Comparison of ENCODE assay signal across 8 cellular contexts in genomic region chr20:17531537-17532025, GRCh38. TPM values are rescaled to one million over a fixed set of nuclear protein-coding genes. Genes with fewer than 3 reads are reported as not detected.
DNase-seq lines count a peak whose midpoint lies in the region; ATAC-seq and TF ChIP-seq lines count a peak whose summit lies in the region.

No MANE protein-coding gene starts in this region.

- peak overlapping the region; percentile 83 to 95 (median 88) for H3K4me3 Mint-ChIP-seq in CD8-positive, alpha-beta memory T cell
- peak overlapping the region; percentile 86 for H3K4me3 Mint-ChIP-seq in neural progenitor cell

- peak overlapping the region; percentile 47 for H3K4me3 ChIP-seq in CD8-positive, alpha-beta memory T cell (ENCODE audit: low read length)
- peak overlapping the region; percentile 49 for H3K4me3 ChIP-seq in MM.1S (ENCODE audit: low read length)
- peak overlapping the region; percentile 62 to 69 for H3K4me3 ChIP-seq in duodenal mucosa (ENCODE audit: low read depth in 1 of 2, low read length in 2 of 2)
- H3K4me3 ChIP-seq in neural progenitor cell, result peak overlapping the region; percentile 15

- peak overlapping the region; percentile 21; the same call in 1 of the 2 replicates for H3K9ac ChIP-seq in MM.1S (ENCODE audit: low read length)
- peak overlapping the region; percentile 22 to 51 for H3K9ac ChIP-seq in duodenal mucosa (ENCODE audit: low read depth in 1 of 2, low read length in 2 of 2)
- no peak overlapping the region for H3K9ac ChIP-seq in neural progenitor cell

- peaks cover 4% of the 10 kb centered on the region for H3K4me1 ChIP-seq in CD8-positive, alpha-beta memory T cell (ENCODE audit: insufficient read depth, low read length)
- H3K4me1 ChIP-seq in MM.1S (ENCODE audit: low read length) (no peaks in the 10 kb centered on the region), duodenal mucosa (ENCODE audit: control insufficient read depth in 1 of 2, insufficient read depth in 2 of 2, low read length in 2 of 2) (peaks cover 6 to 11% of the 10 kb centered on the region in 2 donors), neural progenitor cell (peaks cover 10% of the 10 kb centered on the region)

- no peaks in the 10 kb centered on the region for H3K9me2 ChIP-seq in MM.1S (replicated peaks; ENCODE audit: insufficient read depth, low read length)

- H2AFZ ChIP-seq in MM.1S (ENCODE audit: low read length) (peak overlapping the region; percentile 69), neural progenitor cell (replicated peaks) (no peak overlapping the region)

- H3K27ac ChIP-seq in CD8-positive, alpha-beta memory T cell (ENCODE audit: low read depth, low read length), result peak overlapping the region; percentile 38
- H3K27ac ChIP-seq in MM.1S (ENCODE audit: low read length) (no peak overlapping the region), duodenal mucosa (ENCODE audit: low read depth, low read length) (no peak overlapping the region), neural progenitor cell (no peak overlapping the region)

- no peaks in the 10 kb centered on the region for H3K27me3 ChIP-seq in CD8-positive, alpha-beta memory T cell (ENCODE audit: insufficient read depth, low read length, poor library complexity, severe bottlenecking)
- H3K27me3 ChIP-seq in MM.1S (replicated peaks; ENCODE audit: insufficient read depth, low read length) (peaks cover 4% of the 10 kb centered on the region; the same call in 1 of the 2 replicates), duodenal mucosa (ENCODE audit: control insufficient read depth in 1 of 2, insufficient read depth in 2 of 2, low read length in 2 of 2) (peaks cover 0 to 3% of the 10 kb centered on the region in 2 donors), neural progenitor cell (peaks cover 98% of the 10 kb centered on the region)

- no peaks in the 10 kb centered on the region for H3K9me3 ChIP-seq in CD8-positive, alpha-beta memory T cell (ENCODE audit: low read length)
- H3K9me3 ChIP-seq in MM.1S (replicated peaks; ENCODE audit: insufficient read depth, low read length) (no peaks in the 10 kb centered on the region), duodenal mucosa (ENCODE audit: control insufficient read depth in 1 of 2, low read length in 2 of 2) (no peaks in the 10 kb centered on the region), neural progenitor cell (ENCODE audit: low read depth) (no peaks in the 10 kb centered on the region)

- H3K4me2 ChIP-seq in MM.1S (ENCODE audit: low read depth, low read length) (peak overlapping the region; percentile 66; the same call in 1 of the 2 replicates), neural progenitor cell (peak overlapping the region; percentile 48)

- H3K36me3 Mint-ChIP-seq in CD8-positive, alpha-beta memory T cell, result no peaks in the 10 kb centered on the region
- H3K36me3 Mint-ChIP-seq in neural progenitor cell, result no peaks in the 10 kb centered on the region

- no peak for ATAC-seq in GM21825 (IDR thresholded peaks at IDR 0.05; ENCODE audit: unreplicated experiment)
- ATAC-seq in HG03439 (IDR thresholded peaks at IDR 0.05; ENCODE audit: unreplicated experiment), result no peak

- no peaks in the 10 kb centered on the region for H3F3A ChIP-seq in MM.1S (ENCODE audit: insufficient read depth, low read length)
- peaks cover 25% of the 10 kb centered on the region for H3F3A ChIP-seq in neural progenitor cell (ENCODE audit: low read depth)

- no peaks in the 10 kb centered on the region for H4K20me1 ChIP-seq in MM.1S (ENCODE audit: insufficient read depth, low read length)
- H4K20me1 ChIP-seq in neural progenitor cell (ENCODE audit: low read depth), result peaks cover 46% of the 10 kb centered on the region

- POLR2A ChIA-PET in CD8-positive, alpha-beta memory T cell (lab: Charles Lee), result interaction anchor here (0.7 to 1.5 kb wide), 3 partner anchors 39 to 976 kb away, joined by 3 to 6 read pairs (median 4); partner anchors contain the start of genes RRBP1 and SEC23B

- H3K27ac Mint-ChIP-seq in CD8-positive, alpha-beta memory T cell, result peak overlapping the region in 5 of 8 donors; percentile 78 to 87 (median 81)
- H3K27ac Mint-ChIP-seq in neural progenitor cell, result peak overlapping the region; percentile 90

- no peaks in the 10 kb centered on the region for H3K79me2 ChIP-seq in MM.1S (ENCODE audit: low read length)
- no peaks in the 10 kb centered on the region for H3K79me2 ChIP-seq in neural progenitor cell (ENCODE audit: low read depth)

- no peaks in the 10 kb centered on the region for H3K9me3 Mint-ChIP-seq in CD8-positive, alpha-beta memory T cell
- peaks cover 4% of the 10 kb centered on the region for H3K9me3 Mint-ChIP-seq in neural progenitor cell

- no peak for DNase-seq in CD8-positive, alpha-beta memory T cell
- DNase-seq in MM.1S (no peak), neural progenitor cell (ENCODE audit: low spot score) (no peak), NCI-H2196 treated with DMSO at 0.1 percent for 48 hours (lab: John Stamatoyannopoulos, UW; ENCODE audit: unreplicated experiment) (no peak), foreskin melanocyte (no peak)

- H3K36me3 ChIP-seq in CD8-positive, alpha-beta memory T cell (ENCODE audit: insufficient read depth, low read length), result no peaks in the 10 kb centered on the region
- H3K36me3 ChIP-seq in MM.1S (replicated peaks; ENCODE audit: insufficient read depth, low read length), result no peaks in the 10 kb centered on the region
- H3K36me3 ChIP-seq in duodenal mucosa (ENCODE audit: control insufficient read depth in 1 of 2, insufficient read depth in 2 of 2, low read length in 2 of 2), result no peaks in the 10 kb centered on the region
- no peaks in the 10 kb centered on the region for H3K36me3 ChIP-seq in neural progenitor cell

- TF ChIP-seq CTCF in MM.1S (IDR thresholded peaks at IDR 0.05; ENCODE audit: low read length), result no peak
- TF ChIP-seq CTCF in neural progenitor cell (IDR thresholded peaks at IDR 0.05), result no peak

- CTCF ChIA-PET in CD8-positive, alpha-beta memory T cell (lab: Charles Lee), result interaction anchor here (0.7 to 1.2 kb wide), 3 partner anchors 27 to 84 kb away, joined by 3 to 6 read pairs (median 3); no protein-coding TSS in a partner anchor

- peaks cover 11 to 21% (median 18%) of the 10 kb centered on the region in 3 donors for H3K4me1 Mint-ChIP-seq in CD8-positive, alpha-beta memory T cell
- peaks cover 18% of the 10 kb centered on the region for H3K4me1 Mint-ChIP-seq in neural progenitor cell

- peaks cover 5 to 10% of the 10 kb centered on the region in 2 donors for H3K27me3 Mint-ChIP-seq in CD8-positive, alpha-beta memory T cell
- H3K27me3 Mint-ChIP-seq in neural progenitor cell (ENCODE audit: insufficient read depth, low read depth), result peaks cover 54% of the 10 kb centered on the region

RNA-seq across cellular contexts. Expression of gene BFSP1, which starts 0.4 kb away (rescaled TPM):
- under 1 TPM; 0.24 to 0.26 TPM for total RNA-seq in CD8-positive, alpha-beta memory T cell
- polyA plus RNA-seq in CD8-positive, alpha-beta memory T cell, result 1.8 TPM
- not detected in 2 replicates for total RNA-seq in neural progenitor cell (ENCODE audit: low replicate concordance)

RNA-seq across cellular contexts. Expression of gene DSTN, which starts 38.3 kb away (rescaled TPM):
- 10 to 100 TPM; 66.4 to 66.9 TPM for total RNA-seq in CD8-positive, alpha-beta memory T cell
- polyA plus RNA-seq in CD8-positive, alpha-beta memory T cell, result 135 TPM
- 107 and 158 TPM in 2 replicates for total RNA-seq in neural progenitor cell (ENCODE audit: low replicate concordance)

Comparison
In these comparisons a context has a peak if more than half of its experiments do, and no peak if none do; other contexts are left out.
1. H3K4me3 ChIP-seq: peak in every context shown above with its lines; median percentile 66 in duodenal mucosa; 49 in MM.1S; 47 in CD8-positive, alpha-beta memory T cell; 15 in neural progenitor cell.